In genomic region chr6:47437592-47437991, GRCh38 we compare ENCODE assay signal across 12 cellular contexts. TPM values are rescaled to one million over a fixed set of nuclear protein-coding genes. Genes with fewer than 3 reads are reported as not detected.
A peak's percentile ranks its signal among the peaks of the same experiment; 100 is the strongest.
DNase-seq lines count a peak whose midpoint lies in the region; ATAC-seq, FAIRE-seq and TF ChIP-seq lines count a peak whose summit lies in the region.
"Had no signal": no experiment of that assay in that cellular context is flagged by ENCODE, and none has a peak within 500 bp of the region (broad histone marks: within the 10 kb centered on the region; RNA-seq: fewer than 3 reads in every experiment).

No MANE protein-coding gene starts in this region.

- TF ChIP-seq CTCF in OCI-LY3 (IDR thresholded peaks at IDR 0.05; ENCODE audit: low read depth, low read length): no peak

- no peaks in the 10 kb centered on the region for H3K4me1 Mint-ChIP-seq in activated CD4-positive, alpha-beta memory T cell treated with anti-CD3 and anti-CD28 coated beads, Interleukin-2, amount 10 ng/mL, durations not matched to agents 7 days and 5 days
- no peaks in the 10 kb centered on the region for H3K4me1 Mint-ChIP-seq in activated T-helper 2 cell treated with anti-CD3 and anti-CD28 coated beads, Interferon-gamma antibody, Interleukin-2, Interleukin-4, amounts not matched to agents 10 μg/mL and 5 μg/mL and 100 μg/mL, durations not matched to agents 14 hours and 24 hours and 36 hours (ENCODE audit: low read depth)

- H3K27me3 Mint-ChIP-seq in activated CD4-positive, alpha-beta memory T cell treated with anti-CD3 and anti-CD28 coated beads, Interleukin-2, amount 10 ng/mL, durations not matched to agents 7 days and 5 days: peaks cover 8% of the 10 kb centered on the region
- peaks cover 4% of the 10 kb centered on the region for H3K27me3 Mint-ChIP-seq in activated T-helper 2 cell treated with anti-CD3 and anti-CD28 coated beads, Interferon-gamma antibody, Interleukin-2, Interleukin-4, amounts not matched to agents 10 μg/mL and 5 μg/mL and 100 μg/mL, durations not matched to agents 14 hours and 24 hours and 36 hours (ENCODE audit: low read depth)

- H2AFZ ChIP-seq in OCI-LY3 (ENCODE audit: low read depth, low read length): no peak overlapping the region

- POLR2A ChIA-PET in activated CD4-positive, alpha-beta memory T cell treated with anti-CD3 and anti-CD28 coated beads, Interleukin-2, amount 10 ng/mL, durations not matched to agents 7 days and 5 days (lab: Charles Lee): no interaction called here

- H3K9ac ChIP-seq in OCI-LY3 (ENCODE audit: low read length): no peak overlapping the region

- peak overlapping the region; percentile 35 for H3K4me3 ChIP-seq in OCI-LY3 (ENCODE audit: low read length)

- H3K4me3 Mint-ChIP-seq in activated CD4-positive, alpha-beta memory T cell treated with anti-CD3 and anti-CD28 coated beads, Interleukin-2, amount 10 ng/mL, durations not matched to agents 7 days and 5 days: no peak overlapping the region
- no peak overlapping the region for H3K4me3 Mint-ChIP-seq in activated T-helper 2 cell treated with anti-CD3 and anti-CD28 coated beads, Interferon-gamma antibody, Interleukin-2, Interleukin-4, amounts not matched to agents 10 μg/mL and 5 μg/mL and 100 μg/mL, durations not matched to agents 14 hours and 24 hours and 36 hours (ENCODE audit: low read depth)
- H3K4me3 Mint-ChIP-seq: activated naive CD4-positive, alpha-beta T cell treated with anti-CD3 and anti-CD28 coated beads for 36 hours had no signal

- no peak for TF ChIP-seq POLR2A in GM12891 (IDR thresholded peaks at IDR 0.05; ENCODE audit: low read depth, low read length)

- H3K9me3 ChIP-seq in OCI-LY3 (ENCODE audit: insufficient read depth, low read length): no peaks in the 10 kb centered on the region
- H3K9me3 ChIP-seq: BE2C had no signal

- CTCF ChIA-PET in activated CD4-positive, alpha-beta memory T cell treated with anti-CD3 and anti-CD28 coated beads, Interleukin-2, amount 10 ng/mL, durations not matched to agents 7 days and 5 days (lab: Charles Lee): no interaction called here

- 0 out of 2 replicates have a peak, but pooled peaks cover 4% of the 10 kb centered on the region for H4K20me1 ChIP-seq in OCI-LY3 (ENCODE audit: insufficient read depth, low read length)

- H3K36me3 Mint-ChIP-seq in activated CD4-positive, alpha-beta memory T cell treated with anti-CD3 and anti-CD28 coated beads, Interleukin-2, amount 10 ng/mL, durations not matched to agents 7 days and 5 days (ENCODE audit: low read depth): no peaks in the 10 kb centered on the region
- H3K36me3 Mint-ChIP-seq in activated T-helper 2 cell treated with anti-CD3 and anti-CD28 coated beads, Interferon-gamma antibody, Interleukin-2, Interleukin-4, amounts not matched to agents 10 μg/mL and 5 μg/mL and 100 μg/mL, durations not matched to agents 14 hours and 24 hours and 36 hours (ENCODE audit: low read depth): no peaks in the 10 kb centered on the region

- H3K4me1 ChIP-seq in OCI-LY3 (ENCODE audit: low read length): peaks cover 32% of the 10 kb centered on the region
- H3K4me1 ChIP-seq: BE2C had no signal

- no peaks in the 10 kb centered on the region for H3K36me3 ChIP-seq in OCI-LY3 (replicated peaks; ENCODE audit: low read depth, low read length)
- H3K36me3 ChIP-seq: BE2C had no signal

- no peak overlapping the region for H3K27ac ChIP-seq in OCI-LY3 (ENCODE audit: low read length)

- no peaks in the 10 kb centered on the region for H3K9me3 Mint-ChIP-seq in activated CD4-positive, alpha-beta memory T cell treated with anti-CD3 and anti-CD28 coated beads, Interleukin-2, amount 10 ng/mL, durations not matched to agents 7 days and 5 days
- no peaks in the 10 kb centered on the region for H3K9me3 Mint-ChIP-seq in activated T-helper 2 cell treated with anti-CD3 and anti-CD28 coated beads, Interferon-gamma antibody, Interleukin-2, Interleukin-4, amounts not matched to agents 10 μg/mL and 5 μg/mL and 100 μg/mL, durations not matched to agents 14 hours and 24 hours and 36 hours
- H3K9me3 Mint-ChIP-seq: activated naive CD4-positive, alpha-beta T cell treated with anti-CD3 and anti-CD28 coated beads for 36 hours had no signal

- no peak for DNase-seq in GM12891 (ENCODE audit: insufficient read length, low spot score)
- DNase-seq in COR-L47 (lab: John Stamatoyannopoulos, UW): no peak
- no peak for DNase-seq in activated CD4-positive, alpha-beta memory T cell treated with anti-CD3 and anti-CD28 coated beads, Interleukin-2, amount 10 ng/mL, durations not matched to agents 7 days and 5 days
- no peak for DNase-seq in medulla oblongata (ENCODE audit: extremely low spot score)
- DNase-seq in activated T-helper 2 cell treated with anti-CD3 and anti-CD28 coated beads, Interferon-gamma antibody, Interleukin-2, Interleukin-4, amounts not matched to agents 10 μg/mL and 5 μg/mL and 100 μg/mL, durations not matched to agents 14 hours and 24 hours and 36 hours (ENCODE audit: low spot score): no peak
- DNase-seq: activated naive CD4-positive, alpha-beta T cell treated with anti-CD3 and anti-CD28 coated beads for 36 hours; BE2C; NCI-H526 treated with DMSO at 0.1 percent for 48 hours; occipital lobe had no signal

- H3K79me2 ChIP-seq in OCI-LY3 (ENCODE audit: low read length): no peaks in the 10 kb centered on the region

- intact Hi-C loops in activated T-helper 2 cell treated with anti-CD3 and anti-CD28 coated beads, Interferon-gamma antibody, Interleukin-2, Interleukin-4, amounts not matched to agents 10 μg/mL and 5 μg/mL and 100 μg/mL, durations not matched to agents 14 hours and 24 hours and 36 hours (cut with micrococcal nuclease): no loop called here

- H3K27me3 ChIP-seq in OCI-LY3 (ENCODE audit: low read depth, low read length): peaks cover 29% of the 10 kb centered on the region

- peak; percentile 95 for FAIRE-seq in GM12891 (lab: Jason Lieb, UNC)

- ATAC-seq in GM19467 (IDR thresholded peaks at IDR 0.05; ENCODE audit: unreplicated experiment) (peak; percentile 71), HG03045 (IDR thresholded peaks at IDR 0.05; ENCODE audit: unreplicated experiment) (peak; percentile 69)

- H3K4me2 ChIP-seq in OCI-LY3 (ENCODE audit: low read length): peak overlapping the region; percentile 56

- no peak overlapping the region for H3K27ac Mint-ChIP-seq in activated CD4-positive, alpha-beta memory T cell treated with anti-CD3 and anti-CD28 coated beads, Interleukin-2, amount 10 ng/mL, durations not matched to agents 7 days and 5 days
- no peak overlapping the region for H3K27ac Mint-ChIP-seq in activated T-helper 2 cell treated with anti-CD3 and anti-CD28 coated beads, Interferon-gamma antibody, Interleukin-2, Interleukin-4, amounts not matched to agents 10 μg/mL and 5 μg/mL and 100 μg/mL, durations not matched to agents 14 hours and 24 hours and 36 hours
- H3K27ac Mint-ChIP-seq: activated naive CD4-positive, alpha-beta T cell treated with anti-CD3 and anti-CD28 coated beads for 36 hours had no signal

TF ChIP-seq in GM12891, 5 proteins besides CTCF, POLR2A, EP300 and RAD21:
- peak; percentile 96 for TF ChIP-seq SPI1 (IDR thresholded peaks at IDR 0.05; ENCODE audit: low read depth, low read length)
- peak; percentile 59; the same call in 1 of the 2 replicates for TF ChIP-seq POU2F2 (IDR thresholded peaks at IDR 0.05; ENCODE audit: low read depth, low read length)
- no peak for TF ChIP-seq POLR2AphosphoS5 (IDR thresholded peaks at IDR 0.05; ENCODE audit: low read depth, low read length)

RNA-seq across cellular contexts. Expression of gene CD2AP, which starts 40.0 kb away (rescaled TPM):
- polyA plus RNA-seq in GM12891 (2012; ENCODE audit: low read depth, missing spikeins): 15.7 TPM
- 10 to 100 TPM; 26.3 to 27.1 TPM for total RNA-seq in activated CD4-positive, alpha-beta memory T cell treated with anti-CD3 and anti-CD28 coated beads, Interleukin-2, amount 10 ng/mL, durations not matched to agents 7 days and 5 days
- 26.0 and 29.1 TPM in 2 replicates for total RNA-seq in activated T-helper 2 cell treated with anti-CD3 and anti-CD28 coated beads, Interferon-gamma antibody, Interleukin-2, Interleukin-4, amounts not matched to agents 10 μg/mL and 5 μg/mL and 100 μg/mL, durations not matched to agents 14 hours and 24 hours and 36 hours
